17 cellular contexts compared by ENCODE assay signal in the genomic region with DNA sequence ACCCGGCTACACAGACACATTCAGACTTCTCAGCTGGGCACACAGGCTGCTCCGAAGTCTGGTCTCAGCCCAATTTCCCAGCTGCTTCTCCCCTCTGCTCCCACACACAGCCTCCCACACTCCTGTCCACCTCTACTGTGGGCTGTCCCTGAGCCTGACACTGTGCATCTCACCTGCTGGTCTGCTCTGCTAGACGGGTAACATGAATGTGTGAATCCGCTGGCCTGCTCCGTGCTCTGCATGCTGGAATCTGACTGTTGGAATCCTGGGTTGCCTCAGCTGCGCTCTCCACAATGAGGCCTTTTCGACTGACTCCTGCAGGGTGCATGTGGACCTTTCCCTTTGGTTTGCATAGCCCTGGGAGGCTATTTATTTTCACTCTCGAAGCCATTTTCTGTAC.
DNase-seq lines count a peak whose midpoint lies in the region; ATAC-seq and TF ChIP-seq lines count a peak whose summit lies in the region.
"Had no signal": no experiment of that assay in that cellular context is flagged by ENCODE, and none has a peak within 500 bp of the region (broad histone marks: within the 10 kb centered on the region; RNA-seq: fewer than 3 reads in every experiment).

No MANE protein-coding gene starts in this region.

- H2AFZ ChIP-seq in H9 (ENCODE audit: low read length) (no peak overlapping the region), MM.1S (ENCODE audit: low read length) (no peak overlapping the region)

- H3K9me3 Mint-ChIP-seq in H9 = no peaks in the 10 kb centered on the region
- H3K9me3 Mint-ChIP-seq: CD4-positive, alpha-beta memory T cell had no signal

- no peak overlapping the region for H3K9ac ChIP-seq in H9 (ENCODE audit: extremely low read depth, insufficient read length, low read length)
- no peak overlapping the region for H3K9ac ChIP-seq in mesendoderm (ENCODE audit: low read length)
- no peak overlapping the region for H3K9ac ChIP-seq in MM.1S (ENCODE audit: low read length)

- H3K79me1 ChIP-seq in H9 (ENCODE audit: insufficient read depth, low read depth, low read length, poor library complexity, severe bottlenecking) (no peaks in the 10 kb centered on the region), mesendoderm (ENCODE audit: low read length) (no peaks in the 10 kb centered on the region)

- H3K4me3 ChIP-seq in mesendoderm (ENCODE audit: low read length) (no peak overlapping the region), upper lobe of right lung (no peak overlapping the region), aorta (ENCODE audit: low read length in 2 of 2) (no peak overlapping the region), MM.1S (ENCODE audit: low read length) (no peak overlapping the region)
- H3K4me3 ChIP-seq: A549 had no signal

- H3K4ac ChIP-seq in H9 (ENCODE audit: low read depth, low read length) (no peak overlapping the region), mesendoderm (ENCODE audit: low read depth, low read length) (no peak overlapping the region)

- H3K36me3 ChIP-seq in mesendoderm (ENCODE audit: control insufficient read depth, insufficient read depth, low read length) = no peaks in the 10 kb centered on the region
- no peaks in the 10 kb centered on the region for H3K36me3 ChIP-seq in upper lobe of right lung
- no peaks in the 10 kb centered on the region for H3K36me3 ChIP-seq in aorta (ENCODE audit: control insufficient read depth in 1 of 2, insufficient read depth in 2 of 2, low read length in 1 of 2)
- H3K36me3 ChIP-seq in MM.1S (replicated peaks; ENCODE audit: insufficient read depth, low read length) = no peaks in the 10 kb centered on the region
- H3K36me3 ChIP-seq: BE2C had no signal

- no peak overlapping the region for H3K4me3 Mint-ChIP-seq in H9
- H3K4me3 Mint-ChIP-seq: CD4-positive, alpha-beta memory T cell had no signal

- H3K23ac ChIP-seq in H9 (ENCODE audit: insufficient read length, low read depth, low read length) = no peak overlapping the region
- H3K23ac ChIP-seq in mesendoderm (ENCODE audit: low read length) = peak overlapping the region; percentile 57

- H2BK15ac ChIP-seq in H9 (ENCODE audit: low read depth, low read length) (no peak overlapping the region), mesendoderm (replicated peaks; ENCODE audit: low read depth) (no peak overlapping the region)

- H3K4me1 ChIP-seq in H9 (ENCODE audit: insufficient read depth, low read length) (no peaks in the 10 kb centered on the region), mesendoderm (ENCODE audit: control insufficient read depth, low read depth, low read length) (no peaks in the 10 kb centered on the region), upper lobe of right lung (peaks cover 3% of the 10 kb centered on the region), aorta (ENCODE audit: control insufficient read depth in 1 of 2, insufficient read depth in 2 of 2, low read length in 2 of 2) (peaks cover 0 to 2% of the 10 kb centered on the region in 2 donors), MM.1S (ENCODE audit: low read length) (no peaks in the 10 kb centered on the region)
- H3K4me1 ChIP-seq: A549, BE2C had no signal

- no peak overlapping the region for H3T11ph ChIP-seq in H9 (ENCODE audit: low read length)

- 0 out of 2 replicates have a peak overlapping the region, but pooled peaks have one; percentile 63 for H3K14ac ChIP-seq in H9 (ENCODE audit: insufficient read depth, low read length)

- H3K36me3 Mint-ChIP-seq in H9 (ENCODE audit: insufficient read depth in 1 of 3, low read depth in 3 of 3) = no peaks in the 10 kb centered on the region
- H3K36me3 Mint-ChIP-seq: CD4-positive, alpha-beta memory T cell had no signal

- H3K27ac Mint-ChIP-seq in H9 = no peak overlapping the region
- H3K27ac Mint-ChIP-seq: CD4-positive, alpha-beta memory T cell had no signal

- no peak overlapping the region for H3K56ac ChIP-seq in H9 (ENCODE audit: insufficient read length, low read depth, low read length)
- H3K56ac ChIP-seq in mesendoderm (ENCODE audit: low read length) = no peak overlapping the region

- H3K18ac ChIP-seq in H9 (ENCODE audit: insufficient read length, low read depth, low read length) (no peak overlapping the region), mesendoderm (ENCODE audit: low read length) (no peak overlapping the region)

- H4K8ac ChIP-seq in H9 (replicated peaks; ENCODE audit: insufficient read length, low read depth, low read length) = no peak overlapping the region
- H4K8ac ChIP-seq in mesendoderm (ENCODE audit: low read depth, low read length) = no peak overlapping the region

- no peak overlapping the region for H4K91ac ChIP-seq in H9 (ENCODE audit: insufficient read length, low read depth, low read length)

- no peak overlapping the region for H2BK20ac ChIP-seq in H9 (ENCODE audit: low read depth, low read length, poor library complexity, severe bottlenecking)

- no peaks in the 10 kb centered on the region for H3F3A ChIP-seq in MM.1S (ENCODE audit: insufficient read depth, low read length)

- DNase-seq in H9 = no peak
- DNase-seq in mesendoderm = peak; percentile 11
- no peak for DNase-seq in upper lobe of right lung
- DNase-seq in NCI-H1417 (lab: John Stamatoyannopoulos, UW) = no peak
- DNase-seq in aorta = no peak
- DNase-seq in MM.1S = no peak
- DNase-seq: BE2C; CD4-positive, alpha-beta memory T cell; COR-L47; DMS153; DMS79 treated with DMSO at 0.1 percent for 48 hours; EL; GDM1 had no signal

- TF ChIP-seq CTCF in H9 (conservative IDR thresholded peaks at IDR 0.05) (no peak), upper lobe of right lung (IDR thresholded peaks at IDR 0.05) (no peak), MM.1S (IDR thresholded peaks at IDR 0.05; ENCODE audit: low read length) (no peak)

- H2AK5ac ChIP-seq in H9 (ENCODE audit: insufficient read length, low read length) = no peak overlapping the region
- no peak overlapping the region for H2AK5ac ChIP-seq in mesendoderm (ENCODE audit: low read length)

- H4K5ac ChIP-seq in H9 (ENCODE audit: insufficient read length, low read depth, low read length) = no peak overlapping the region
- no peak overlapping the region for H4K5ac ChIP-seq in mesendoderm (ENCODE audit: low read length)

- H2BK120ac ChIP-seq in H9 (ENCODE audit: low read depth, low read length, poor library complexity, severe bottlenecking) = no peak overlapping the region
- no peak overlapping the region for H2BK120ac ChIP-seq in mesendoderm (ENCODE audit: low read depth, low read length)

- intact Hi-C loops in upper lobe of right lung (cut with DNase I) = no loop called here
- intact Hi-C loops in aorta (cut with DNase I) = no loop called here

- no peak overlapping the region for H2BK12ac ChIP-seq in H9 (ENCODE audit: insufficient read length, low read depth, low read length)

- H3K27me3 ChIP-seq in H9 (ENCODE audit: insufficient read depth, low read length) (no peaks in the 10 kb centered on the region; the same call in 1 of the 2 replicates), mesendoderm (ENCODE audit: insufficient read depth, low read length, poor library complexity) (no peaks in the 10 kb centered on the region), upper lobe of right lung (no peaks in the 10 kb centered on the region), aorta (ENCODE audit: control insufficient read depth in 1 of 2, insufficient read depth in 2 of 2, low read length in 1 of 2) (peaks cover 0 to 4% of the 10 kb centered on the region in 2 donors), MM.1S (replicated peaks; ENCODE audit: insufficient read depth, low read length) (no peaks in the 10 kb centered on the region; the same call in 1 of the 2 replicates)

- H4K20me1 ChIP-seq in H9 (ENCODE audit: control insufficient read depth, insufficient read depth, insufficient read length) (no peaks in the 10 kb centered on the region), MM.1S (ENCODE audit: insufficient read depth, low read length) (no peaks in the 10 kb centered on the region)

- H3K4me1 Mint-ChIP-seq in H9 = peaks cover 14 to 18% of the 10 kb centered on the region in 2 experiments
- H3K4me1 Mint-ChIP-seq: CD4-positive, alpha-beta memory T cell had no signal

- H3K79me2 ChIP-seq in H9 (ENCODE audit: insufficient read depth, low read length) (no peaks in the 10 kb centered on the region), mesendoderm (ENCODE audit: control insufficient read depth, insufficient read depth, low read length) (no peaks in the 10 kb centered on the region), MM.1S (ENCODE audit: low read length) (no peaks in the 10 kb centered on the region)

- no peaks in the 10 kb centered on the region for H3K23me2 ChIP-seq in H9 (ENCODE audit: insufficient read length, low read depth, low read length, poor library complexity, severe bottlenecking)

- H3K27ac ChIP-seq in H9 (ENCODE audit: insufficient read length, low read depth, low read length) = no peak overlapping the region
- peak overlapping the region; percentile 51 for H3K27ac ChIP-seq in angular gyrus (ENCODE audit: low read depth, low read length)
- no peak overlapping the region for H3K27ac ChIP-seq in mesendoderm (ENCODE audit: low read depth, low read length)
- H3K27ac ChIP-seq in upper lobe of right lung = no peak overlapping the region
- H3K27ac ChIP-seq in aorta (ENCODE audit: low read depth in 1 of 2, low read length in 2 of 2) = no peak overlapping the region
- no peak overlapping the region for H3K27ac ChIP-seq in MM.1S (ENCODE audit: low read length)
- H3K27ac ChIP-seq: A549, C4-2B had no signal

- H2BK5ac ChIP-seq in H9 (ENCODE audit: insufficient read length, low read length) (no peak overlapping the region), mesendoderm (ENCODE audit: low read length) (no peak overlapping the region)

- H3K4me2 ChIP-seq in H9 (ENCODE audit: insufficient read depth, insufficient read length, low read length) = no peak overlapping the region
- no peak overlapping the region for H3K4me2 ChIP-seq in mesendoderm (ENCODE audit: low read length)
- H3K4me2 ChIP-seq in MM.1S (ENCODE audit: low read depth, low read length) = no peak overlapping the region
- H3K4me2 ChIP-seq: A549 had no signal

- H3K9me3 ChIP-seq in H9 (ENCODE audit: control insufficient read depth, low read depth, low read length) (no peaks in the 10 kb centered on the region), upper lobe of right lung (no peaks in the 10 kb centered on the region), aorta (ENCODE audit: control insufficient read depth, low read length) (no peaks in the 10 kb centered on the region), MM.1S (replicated peaks; ENCODE audit: insufficient read depth, low read length) (no peaks in the 10 kb centered on the region)
- H3K9me3 ChIP-seq: A549, BE2C had no signal

- peak; percentile 17 for ATAC-seq in upper lobe of right lung
- no peak for ATAC-seq in aorta (ENCODE audit: low FRiP score)
- ATAC-seq: A549, HepG2 had no signal

- WGBS in H9 (ENCODE audit: extremely low coverage, insufficient read length, low lambda C conversion rate) = no CpG with 5 or more reads among the region's 8 CpGs
- WGBS in mesendoderm (ENCODE audit: extremely low coverage, insufficient coverage, low lambda C conversion rate) = no CpG with 5 or more reads among the region's 8 CpGs
- WGBS in aorta, 2 donors = 90 to 94% methylated on average over 8 of the region's 8 CpGs

- peaks cover 4% of the 10 kb centered on the region for H3K27me3 Mint-ChIP-seq in H9 (ENCODE audit: low read depth)

- no peaks in the 10 kb centered on the region for H3K9me2 ChIP-seq in MM.1S (replicated peaks; ENCODE audit: insufficient read depth, low read length)
